18 cellular contexts compared by ENCODE assay signal in genomic region chr12:14772946-14773345, GRCh38. TPM values are rescaled to one million over a fixed set of nuclear protein-coding genes. Genes with fewer than 3 reads are reported as not detected.
DNase-seq lines count a peak whose midpoint lies in the region; ATAC-seq, FAIRE-seq and TF ChIP-seq lines count a peak whose summit lies in the region.
"Had no signal": no experiment of that assay in that cellular context is flagged by ENCODE, and none has a peak within 500 bp of the region (broad histone marks: within the 10 kb centered on the region; RNA-seq: fewer than 3 reads in every experiment).

No MANE protein-coding gene starts in this region.

- H3K27ac ChIP-seq in endothelial cell of umbilical vein (ENCODE audit: insufficient read depth, low read depth, low read length), result no peak overlapping the region

- no peaks in the 10 kb centered on the region for H3K27me3 Mint-ChIP-seq in activated naive CD4-positive, alpha-beta T cell treated with anti-CD3 and anti-CD28 coated beads, Interleukin-2, amount 50 U/mL, for 24 hours
- H3K27me3 Mint-ChIP-seq in T-cell, result no peaks in the 10 kb centered on the region
- H3K27me3 Mint-ChIP-seq in stimulated activated naive CD8-positive, alpha-beta T cell treated with anti-CD3 and anti-CD28 coated beads, Interleukin-15, amount 100 ng/mL, for 72 hours, result no peaks in the 10 kb centered on the region

- POLR2A ChIA-PET in T-cell (lab: Charles Lee) (interaction anchor here (0.5 to 8.3 kb wide), 11 partner anchors 30 to 1142 kb away, joined by 3 to 121 read pairs (median 3); partner anchors contain the start of genes WBP11 (in 2 of the 2), ARHGDIB (in 1 of the 2) and C12orf60 (in 1 of the 2)), endothelial cell of umbilical vein (lab: Charles Lee) (interaction anchor here (1.0 kb wide), 1 partner anchor 31 kb away, joined by 3 read pairs; the partner anchor contains the start of genes C12orf60 and WBP11)

- no peaks in the 10 kb centered on the region for H4K20me1 ChIP-seq in endothelial cell of umbilical vein (replicated peaks; ENCODE audit: control insufficient read depth, extremely low read depth, insufficient read depth, low read length)

- no peak for DNase-seq in activated naive CD4-positive, alpha-beta T cell treated with Interleukin-2 at 50 U/mL for 16 hours
- DNase-seq in T-cell, result no peak
- no peak for DNase-seq in endothelial cell of umbilical vein (ENCODE audit: low read depth, low spot score)
- DNase-seq in stimulated activated naive CD8-positive, alpha-beta T cell treated with anti-CD3 and anti-CD28 coated beads, Interleukin-15, amount 100 ng/mL, for 72 hours, result no peak
- DNase-seq in activated gamma-delta T cell (lab: John Stamatoyannopoulos, UW), result no peak
- DNase-seq: foreskin fibroblast; GDM1; NCI-H2171; OCI-M1; retina; stimulated activated CD4-positive, alpha-beta T cell treated with anti-CD3 and anti-CD28 coated beads, Interleukin-4, amount 100 ng/mL, for 24 hours; stomach had no signal

- dilution Hi-C loops in endothelial cell of umbilical vein (cut with MboI; ENCODE audit: extremely low pct_ligation_motif_present, low sequenced_read_pairs), result no loop called here

- no peaks in the 10 kb centered on the region for H3K9me3 Mint-ChIP-seq in activated naive CD4-positive, alpha-beta T cell treated with anti-CD3 and anti-CD28 coated beads, Interleukin-2, amount 50 U/mL, for 24 hours
- no peaks in the 10 kb centered on the region for H3K9me3 Mint-ChIP-seq in T-cell
- H3K9me3 Mint-ChIP-seq in stimulated activated naive CD8-positive, alpha-beta T cell treated with anti-CD3 and anti-CD28 coated beads, Interleukin-15, amount 100 ng/mL, for 72 hours, result no peaks in the 10 kb centered on the region

- BruUV-seq in endothelial cell of umbilical vein (replicated peaks; lab: Mats Ljungman, UMichigan), result no TSS peak

- H3K9me3 ChIP-seq in endothelial cell of umbilical vein (replicated peaks; ENCODE audit: control insufficient read depth, insufficient read depth, low read length), result no peaks in the 10 kb centered on the region
- H3K9me3 ChIP-seq: ascending aorta, stomach had no signal

- H3K4me3 Mint-ChIP-seq in activated naive CD4-positive, alpha-beta T cell treated with anti-CD3 and anti-CD28 coated beads, Interleukin-2, amount 50 U/mL, for 24 hours, result no peak overlapping the region
- peak overlapping the region; percentile 28 to 99 (median 99) for H3K4me3 Mint-ChIP-seq in T-cell
- H3K4me3 Mint-ChIP-seq in stimulated activated naive CD8-positive, alpha-beta T cell treated with anti-CD3 and anti-CD28 coated beads, Interleukin-15, amount 100 ng/mL, for 72 hours, result peak overlapping the region; percentile 95 to 98

- peak overlapping the region; percentile 55 for H3K4me2 ChIP-seq in endothelial cell of umbilical vein (ENCODE audit: insufficient read depth, low read length)

- TF ChIP-seq POLR2A in endothelial cell of umbilical vein (IDR thresholded peaks at IDR 0.05; ENCODE audit: low read depth, low read length), result no peak

- peaks cover 4% of the 10 kb centered on the region for H3K36me3 Mint-ChIP-seq in activated naive CD4-positive, alpha-beta T cell treated with anti-CD3 and anti-CD28 coated beads, Interleukin-2, amount 50 U/mL, for 24 hours
- H3K36me3 Mint-ChIP-seq in T-cell, result peaks cover 5% of the 10 kb centered on the region

- no peak overlapping the region for H3K4me3 ChIP-seq in endothelial cell of umbilical vein (replicated peaks in 1 of 3; ENCODE audit: insufficient read depth in 1 of 3, low read depth in 1 of 3, low read length in 3 of 3)

- H3K4me1 Mint-ChIP-seq in activated naive CD4-positive, alpha-beta T cell treated with anti-CD3 and anti-CD28 coated beads, Interleukin-2, amount 50 U/mL, for 24 hours, result peaks cover 69% of the 10 kb centered on the region
- peaks cover 55 to 70% (median 66%) of the 10 kb centered on the region in 3 donors for H3K4me1 Mint-ChIP-seq in T-cell
- peaks cover 54% of the 10 kb centered on the region for H3K4me1 Mint-ChIP-seq in stimulated activated naive CD8-positive, alpha-beta T cell treated with anti-CD3 and anti-CD28 coated beads, Interleukin-15, amount 100 ng/mL, for 72 hours

- H3K9me1 ChIP-seq in endothelial cell of umbilical vein (replicated peaks; ENCODE audit: control insufficient read depth, extremely low read depth, insufficient read depth, low read length), result no peaks in the 10 kb centered on the region

- peak overlapping the region; percentile 80 for H3K27ac Mint-ChIP-seq in activated naive CD4-positive, alpha-beta T cell treated with anti-CD3 and anti-CD28 coated beads, Interleukin-2, amount 50 U/mL, for 24 hours
- H3K27ac Mint-ChIP-seq in T-cell, result peak overlapping the region; percentile 31 to 34
- no peak overlapping the region for H3K27ac Mint-ChIP-seq in stimulated activated naive CD8-positive, alpha-beta T cell treated with anti-CD3 and anti-CD28 coated beads, Interleukin-15, amount 100 ng/mL, for 72 hours

- intact Hi-C loops in endothelial cell of umbilical vein (cut with micrococcal nuclease), result loop anchor here (5.0 kb wide), 4 partner anchors 114 to 1109 kb away; partner anchors contain the start of genes ATF7IP, MGP and STRAP

- no peak for ATAC-seq in T-cell (replicated peaks in 1 of 4)
- no peak for ATAC-seq in stimulated activated naive CD8-positive, alpha-beta T cell treated with anti-CD3 and anti-CD28 coated beads, Interleukin-15, amount 100 ng/mL, for 72 hours
- no peak for ATAC-seq in GM19463 (IDR thresholded peaks at IDR 0.05; ENCODE audit: unreplicated experiment)
- no peak for ATAC-seq in GM21423 (IDR thresholded peaks at IDR 0.05; ENCODE audit: unreplicated experiment)

- peaks cover 19% of the 10 kb centered on the region for H3K79me2 ChIP-seq in endothelial cell of umbilical vein (ENCODE audit: control insufficient read depth, insufficient read depth, low read length)

- CTCF ChIA-PET in T-cell (lab: Charles Lee) (interaction anchor here in 1 of 2 donors (0.6 to 9.8 kb wide), 3 partner anchors 26 to 408 kb away, joined by 3 to 122 read pairs (median 4); partner anchors contain the start of genes C12orf60 and WBP11), endothelial cell of umbilical vein (lab: Charles Lee) (interaction anchor here (1.0 kb wide), 1 partner anchor 222 kb away, joined by 3 read pairs; no protein-coding TSS in a partner anchor)

- FAIRE-seq in endothelial cell of umbilical vein (lab: Jason Lieb, UNC), result no peak
- FAIRE-seq: keratinocyte had no signal

- H3K4me1 ChIP-seq in endothelial cell of umbilical vein (ENCODE audit: control insufficient read depth, extremely low read depth, insufficient read depth, low read length), result peaks cover 21% of the 10 kb centered on the region

- no peak overlapping the region for H2AFZ ChIP-seq in endothelial cell of umbilical vein (ENCODE audit: low read depth, low read length)

- no peak overlapping the region for H3K9ac ChIP-seq in endothelial cell of umbilical vein (replicated peaks; ENCODE audit: extremely low read depth, insufficient read depth, low read length)

- no peaks in the 10 kb centered on the region for H3K36me3 ChIP-seq in endothelial cell of umbilical vein (ENCODE audit: control insufficient read depth in 2 of 2, extremely low read depth in 1 of 2, insufficient read depth in 2 of 2, low read length in 2 of 2)
- H3K36me3 ChIP-seq: ascending aorta, stomach had no signal

- H3K27me3 ChIP-seq in endothelial cell of umbilical vein (ENCODE audit: control insufficient read depth in 2 of 2, insufficient read depth in 2 of 2, low read length in 2 of 2), result no peaks in the 10 kb centered on the region
- H3K27me3 ChIP-seq: ascending aorta, stomach had no signal

- TF ChIP-seq CTCF in endothelial cell of umbilical vein (IDR thresholded peaks at IDR 0.05; ENCODE audit: extremely low read depth in 1 of 2, insufficient read depth in 1 of 2, low read depth in 1 of 2, low read length in 2 of 2), result no peak

TF ChIP-seq in endothelial cell of umbilical vein, 7 proteins besides CTCF, POLR2A, EP300 and RAD21 (continues in another document):
- no peak for TF ChIP-seq GATA2 (IDR thresholded peaks at IDR 0.05; ENCODE audit: insufficient read depth, insufficient read length, low read depth, low read length)
- no peak for TF ChIP-seq POLR2AphosphoS5 (IDR thresholded peaks at IDR 0.05; ENCODE audit: insufficient read depth, low read depth, low read length)
- no peak for TF ChIP-seq FOS (IDR thresholded peaks at IDR 0.05; ENCODE audit: borderline replicate concordance, insufficient read depth, low read length)
- no peak for TF ChIP-seq EZH2 (IDR thresholded peaks at IDR 0.05; ENCODE audit: borderline replicate concordance, low read depth, low read length, severe bottlenecking)

RNA-seq across cellular contexts. Expression of gene WBP11, which starts 30.3 kb away (rescaled TPM):
- 100 to 1,000 TPM in 2 of 5 donors, 10 to 100 TPM in 3; 72.6 to 122 (median 80.6) TPM for total RNA-seq in T-cell
- 70.5 and 77.1 TPM in 2 replicates for total RNA-seq in endothelial cell of umbilical vein
- 10.6 and 11.4 TPM in 2 replicates for polyA plus RNA-seq in endothelial cell of umbilical vein
- polyA plus RNA-seq in endothelial cell of umbilical vein (2011; cell fraction: cytosol; rRNA removed), result 16.2 and 18.0 TPM in 2 replicates
- 15.8 and 20.5 TPM in 2 replicates for polyA plus RNA-seq in endothelial cell of umbilical vein (2011; cell fraction: nucleus; rRNA removed)
- 37.7 and 52.5 TPM in 2 replicates for polyA plus RNA-seq in endothelial cell of umbilical vein (2012)
- 12.4 and 15.2 TPM in 2 replicates for polyA minus RNA-seq in endothelial cell of umbilical vein
- polyA minus RNA-seq in endothelial cell of umbilical vein (2011; cell fraction: cytosol; rRNA and poly(A)+ RNA removed), result 13.0 TPM
- polyA minus RNA-seq in endothelial cell of umbilical vein (2011; cell fraction: nucleus; rRNA and poly(A)+ RNA removed), result 15.1 and 27.6 TPM in 2 replicates

RNA-seq across cellular contexts. Expression of gene C12orf60, which starts 30.5 kb away (rescaled TPM):
- total RNA-seq in T-cell (1 to 10 TPM in 2 of 5 donors, under 1 TPM in 2, not detected in 1; 0.50 to 1.4 (median 0.93) TPM), endothelial cell of umbilical vein (1.1 and 1.3 TPM in 2 replicates)
- polyA plus RNA-seq in endothelial cell of umbilical vein, result 0.52 and 0.57 TPM in 2 replicates
- 0.87 and 1.1 TPM in 2 replicates for polyA plus RNA-seq in endothelial cell of umbilical vein (2011; cell fraction: cytosol; rRNA removed)
- polyA plus RNA-seq in endothelial cell of umbilical vein (2011; cell fraction: nucleus; rRNA removed), result 0.81 and 1.2 TPM in 2 replicates
- polyA plus RNA-seq in endothelial cell of umbilical vein (2012), result 2.5 and 2.8 TPM in 2 replicates
- 0.19 and 3.8 TPM in 2 replicates for polyA minus RNA-seq in endothelial cell of umbilical vein
- not detected for polyA minus RNA-seq in endothelial cell of umbilical vein (2011; cell fraction: cytosol; rRNA and poly(A)+ RNA removed)
- polyA minus RNA-seq in endothelial cell of umbilical vein (2011; cell fraction: nucleus; rRNA and poly(A)+ RNA removed), result 0.67 and 1.3 TPM in 2 replicates
- total RNA-seq: ascending aorta had no signal

RNA-seq across cellular contexts. Expression of gene SMCO3, which starts 41.0 kb away (rescaled TPM):
- total RNA-seq in T-cell (not detected), endothelial cell of umbilical vein (0.25 and 0.35 TPM in 2 replicates)
- 0.33 and 0.37 TPM in 2 replicates for polyA plus RNA-seq in endothelial cell of umbilical vein
- polyA plus RNA-seq in endothelial cell of umbilical vein (2011; cell fraction: cytosol; rRNA removed), result 0.25 and 0.28 TPM in 2 replicates
- polyA plus RNA-seq in endothelial cell of umbilical vein (2011; cell fraction: nucleus; rRNA removed), result 1.8 and 2.2 TPM in 2 replicates
- polyA plus RNA-seq in endothelial cell of umbilical vein (2012), result 0.29 and 0.74 TPM in 2 replicates
- 1.00 and 1.9 TPM in 2 replicates for polyA minus RNA-seq in endothelial cell of umbilical vein
- not detected for polyA minus RNA-seq in endothelial cell of umbilical vein (2011; cell fraction: cytosol; rRNA and poly(A)+ RNA removed)
- polyA minus RNA-seq in endothelial cell of umbilical vein (2011; cell fraction: nucleus; rRNA and poly(A)+ RNA removed), result 1.5 and 1.8 TPM in 2 replicates
- total RNA-seq: T-helper 1 cell treated with Interleukin-12 subunit alpha and Interleukin-12 subunit beta and Interleukin-4 antibody, amounts not matched to agents 30 ng/mL and 1 ng/mL, for 36 hours had no signal
- polyA plus RNA-seq: keratinocyte, stomach had no signal

Comparison
In these comparisons a context has a peak if more than half of its experiments do, and no peak if none do; other contexts are left out.
1. H3K27ac Mint-ChIP-seq: peak in activated naive CD4-positive, alpha-beta T cell treated with anti-CD3 and anti-CD28 coated beads, Interleukin-2, amount 50 U/mL, for 24 hours (single experiment) and T-cell (2 of 2); none in stimulated activated naive CD8-positive, alpha-beta T cell treated with anti-CD3 and anti-CD28 coated beads, Interleukin-15, amount 100 ng/mL, for 72 hours (0 of 2).